ENCODE assay signal across 8 cellular contexts in the genomic region with DNA sequence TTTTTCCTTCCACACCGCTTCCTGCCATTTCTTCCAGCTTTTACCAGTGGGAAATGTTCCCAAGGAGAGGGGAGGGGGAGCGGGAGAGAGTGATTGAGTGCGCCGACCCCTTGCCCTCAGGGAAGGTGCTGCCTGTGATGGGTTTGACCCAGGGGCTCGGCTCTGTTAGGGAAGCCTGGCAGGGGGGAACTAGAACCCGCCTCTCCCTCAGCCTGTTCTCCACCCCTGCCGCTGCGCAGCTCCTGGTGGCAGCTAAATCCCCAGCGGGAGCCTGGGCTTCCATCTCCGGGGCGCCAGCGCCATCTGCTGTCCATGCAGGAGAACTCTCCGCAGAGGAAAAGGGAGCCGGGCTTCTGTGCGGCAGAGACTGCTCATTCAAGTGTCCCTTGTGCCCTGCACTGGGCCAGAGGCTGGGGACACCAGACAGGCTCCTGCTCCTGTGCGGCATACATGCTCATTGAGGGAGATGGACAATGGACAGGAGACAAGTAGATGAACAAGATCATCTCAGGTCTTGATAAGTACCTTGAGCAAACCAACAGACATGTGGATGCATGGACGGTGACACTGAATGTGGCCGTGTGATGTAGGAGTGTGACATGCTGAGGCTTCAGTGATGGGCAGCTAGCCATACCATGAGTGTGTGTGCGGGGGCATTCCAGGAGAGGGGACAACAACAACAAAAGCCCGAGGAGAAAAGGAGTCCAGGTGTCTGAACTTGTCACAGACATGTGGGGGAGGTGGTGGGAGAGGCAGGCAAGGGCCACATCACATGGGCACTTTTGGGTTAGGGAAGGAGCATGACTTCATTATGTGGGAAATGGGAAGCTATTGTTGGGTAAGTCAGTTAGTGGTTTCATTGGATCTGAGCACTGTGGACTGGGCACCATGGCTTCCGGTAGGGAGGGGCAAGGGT. TPM values are rescaled to one million over a fixed set of nuclear protein-coding genes. Genes with fewer than 3 reads are reported as not detected.
DNase-seq lines count a peak whose midpoint lies in the region; ATAC-seq and TF ChIP-seq lines count a peak whose summit lies in the region.

No MANE protein-coding gene starts in this region.

- no peaks in the 10 kb centered on the region for H3K4me1 Mint-ChIP-seq in MCF 10A (ENCODE audit: insufficient read depth, unreplicated experiment)

- H3K9me3 Mint-ChIP-seq in MCF 10A (ENCODE audit: unreplicated experiment): no peaks in the 10 kb centered on the region

- no peak overlapping the region for H3K27ac Mint-ChIP-seq in MCF 10A (ENCODE audit: low read depth, unreplicated experiment)

- H3K27ac ChIP-seq in AG04450 (ENCODE audit: low read depth, low read length): no peak overlapping the region
- no peak overlapping the region for H3K27ac ChIP-seq in VCaP

- intact Hi-C loops in MCF 10A (cut with micrococcal nuclease): loop anchor here (1.0 kb wide), 5 partner anchors 21 to 127 kb away; partner anchors contain the start of gene GMPPA

- H3K27me3 Mint-ChIP-seq in MCF 10A (ENCODE audit: insufficient read depth, unreplicated experiment): peaks cover 64% of the 10 kb centered on the region

- no peaks in the 10 kb centered on the region; the same call in 1 of the 2 replicates for H3K9me3 ChIP-seq in AG04450 (ENCODE audit: control insufficient read depth, insufficient read depth, low read length)

- POLR2A ChIA-PET in AG04450 (lab: Yijun Ruan, JAX) (interaction anchor here (0.6 to 1.0 kb wide), 5 partner anchors 19 to 127 kb away, joined by 3 to 7 read pairs (median 4); partner anchors contain the start of gene GMPPA), MCF 10A (lab: Yijun Ruan, JAX) (interaction anchor here (0.8 to 1.6 kb wide), 6 partner anchors 32 to 127 kb away, joined by 3 to 14 read pairs (median 3); partner anchors contain the start of gene GMPPA)

- DNase-seq in AG04450 (ENCODE audit: low read depth, low spot score): peak; percentile 59
- DNase-seq in NCI-H2196 (lab: John Stamatoyannopoulos, UW; ENCODE audit: unreplicated experiment): peak; percentile 91
- DNase-seq in MCF 10A (ENCODE audit: unreplicated experiment): peak; percentile 76
- peak; percentile 88 for DNase-seq in iPS-NIHi7 (ENCODE audit: extremely low spot score)
- peak; percentile 75 to 88 (median 82) for DNase-seq in stimulated activated CD4-positive, alpha-beta T cell treated with anti-CD3 and anti-CD28 coated beads, Interleukin-12 subunit alpha, Interleukin-12 subunit beta, amount 100 ng/mL, for 48 hours (ENCODE audit: low read depth in 2 of 3, low spot score in 1 of 3)

- no TSS peak for BruUV-seq in MCF 10A (replicated peaks; lab: Mats Ljungman, UMichigan)

- H3K4me3 Mint-ChIP-seq in MCF 10A (ENCODE audit: unreplicated experiment): no peak overlapping the region

- no peaks in the 10 kb centered on the region for H3K36me3 Mint-ChIP-seq in MCF 10A (ENCODE audit: insufficient read depth, unreplicated experiment)

- CTCF ChIA-PET in AG04450 (lab: Charles Lee): interaction anchor here (0.6 to 9.9 kb wide), 62 partner anchors 8 to 578 kb away, joined by 3 to 270 read pairs (median 5); partner anchors contain the start of genes ASIC4, ATG9A, DNPEP and GMPPA
- CTCF ChIA-PET in MCF 10A (lab: Yijun Ruan, JAX): interaction anchor here (0.5 to 11.3 kb wide), 62 partner anchors 8 to 1965 kb away, joined by 3 to 287 read pairs (median 4); partner anchors contain the start of genes DES, GMPPA and TMEM198

- H3K4me3 ChIP-seq in AG04450 (ENCODE audit: low read depth, low read length): peak overlapping the region; percentile 41

- peak; percentile 87 for ATAC-seq in GM18520 (IDR thresholded peaks at IDR 0.05; ENCODE audit: unreplicated experiment)
- ATAC-seq in HG03066 (IDR thresholded peaks at IDR 0.05; ENCODE audit: low read depth, unreplicated experiment): peak; percentile 88

- H3K27me3 ChIP-seq in AG04450 (ENCODE audit: control insufficient read depth, insufficient read depth, low read length): peaks cover 45% of the 10 kb centered on the region

- peak; percentile 98 for TF ChIP-seq CTCF in AG04450 (IDR thresholded peaks at IDR 0.05; ENCODE audit: low read depth, low read length)
- TF ChIP-seq CTCF in VCaP (conservative IDR thresholded peaks at IDR 0.05): peak; percentile 94
- peak; percentile 97 for TF ChIP-seq CTCF in MCF 10A (IDR thresholded peaks at IDR 0.05; ENCODE audit: unreplicated experiment)

RNA-seq across cellular contexts. Expression of gene CHPF, which starts 13.3 kb away (rescaled TPM):
- polyA plus RNA-seq in AG04450 (2011; rRNA removed): 24.4 and 37.2 TPM in 2 replicates
- polyA minus RNA-seq in AG04450 (2011; rRNA and poly(A)+ RNA removed): 11.5 and 12.1 TPM in 2 replicates
- total RNA-seq in MCF 10A (2022): 81.2 and 105 TPM in 2 replicates

RNA-seq across cellular contexts. Expression of gene TMEM198, which starts 13.5 kb away (rescaled TPM):
- polyA plus RNA-seq in AG04450 (2011; rRNA removed): 0.83 and 1.2 TPM in 2 replicates
- 0.13 and 0.60 TPM in 2 replicates for polyA minus RNA-seq in AG04450 (2011; rRNA and poly(A)+ RNA removed)
- 5.3 and 6.3 TPM in 2 replicates for total RNA-seq in MCF 10A (2022)

RNA-seq across cellular contexts. Expression of gene ASIC4, which starts 16.0 kb away (rescaled TPM):
- polyA plus RNA-seq in AG04450 (2011; rRNA removed): not detected in 2 replicates
- not detected in 2 replicates for polyA minus RNA-seq in AG04450 (2011; rRNA and poly(A)+ RNA removed)
- total RNA-seq in MCF 10A (2022): 0.17 TPM in 1 of 2 replicates, not detected in the other

RNA-seq across cellular contexts. Expression of gene GMPPA, which starts 31.6 kb away (rescaled TPM):
- polyA plus RNA-seq in AG04450 (2011; rRNA removed): 90.1 and 97.7 TPM in 2 replicates
- polyA minus RNA-seq in AG04450 (2011; rRNA and poly(A)+ RNA removed): 90.6 and 98.6 TPM in 2 replicates
- 70.7 and 80.2 TPM in 2 replicates for total RNA-seq in MCF 10A (2022)

RNA-seq across cellular contexts. Expression of gene OBSL1, which starts 41.0 kb away (rescaled TPM):
- polyA plus RNA-seq in AG04450 (2011; rRNA removed): 35.5 and 46.8 TPM in 2 replicates
- polyA minus RNA-seq in AG04450 (2011; rRNA and poly(A)+ RNA removed): 58.9 and 74.4 TPM in 2 replicates
- total RNA-seq in MCF 10A (2022): 29.0 and 29.8 TPM in 2 replicates
